In genomic region chr22:46106279-46107022, GRCh38 we compare ENCODE assay signal across 13 cellular contexts. TPM values are rescaled to one million over a fixed set of nuclear protein-coding genes. Genes with fewer than 3 reads are reported as not detected.
A peak's percentile ranks its signal among the peaks of the same experiment; 100 is the strongest.
DNase-seq lines count a peak whose midpoint lies in the region; ATAC-seq and TF ChIP-seq lines count a peak whose summit lies in the region.
"Had no signal": no experiment of that assay in that cellular context is flagged by ENCODE, and none has a peak within 500 bp of the region (broad histone marks: within the 10 kb centered on the region; RNA-seq: fewer than 3 reads in every experiment).

No MANE protein-coding gene starts in this region.

- DNase-seq in DMS53 treated with DMSO at 0.1 percent for 48 hours (lab: John Stamatoyannopoulos, UW; ENCODE audit: unreplicated experiment), result peak; percentile 11
- DNase-seq in astrocyte of the hippocampus (ENCODE audit: low read depth, low spot score), result peak; percentile 35
- no peak for DNase-seq in left lung
- DNase-seq in spleen, result no peak
- DNase-seq in CD8-positive, alpha-beta memory T cell, result no peak
- DNase-seq in NCI-H1436 (lab: John Stamatoyannopoulos, UW), result no peak
- no peak for DNase-seq in MG63
- DNase-seq in activated CD8-positive, alpha-beta T cell treated with anti-CD3 and anti-CD28 coated beads for 36 hours, result no peak
- DNase-seq: activated CD4-positive, alpha-beta memory T cell treated with anti-CD3 and anti-CD28 coated beads, Interleukin-2, amount 10 ng/mL, durations not matched to agents 7 days and 5 days; CD4-positive, alpha-beta T cell; SW 1271 had no signal

- POLR2A ChIA-PET in CD8-positive, alpha-beta memory T cell (lab: Charles Lee), result interaction anchor here (0.6 kb wide), 1 partner anchor 33 kb away, joined by 3 read pairs; no protein-coding TSS in a partner anchor
- POLR2A ChIA-PET in activated CD8-positive, alpha-beta T cell treated with anti-CD3 and anti-CD28 coated beads for 36 hours (lab: Charles Lee), result no interaction called here

- H3K27me3 Mint-ChIP-seq in CD8-positive, alpha-beta memory T cell, result no peaks in the 10 kb centered on the region
- no peaks in the 10 kb centered on the region for H3K27me3 Mint-ChIP-seq in activated CD8-positive, alpha-beta T cell treated with anti-CD3 and anti-CD28 coated beads for 36 hours
- H3K27me3 Mint-ChIP-seq: activated CD4-positive, alpha-beta memory T cell treated with anti-CD3 and anti-CD28 coated beads, Interleukin-2, amount 10 ng/mL, durations not matched to agents 7 days and 5 days; activated naive CD8-positive, alpha-beta T cell; CD4-positive, alpha-beta T cell had no signal

- H3K27ac ChIP-seq in left lung, result peak overlapping the region; percentile 72 to 75
- H3K27ac ChIP-seq in spleen, result peak overlapping the region; percentile 46 to 98 (median 81)
- no peak overlapping the region for H3K27ac ChIP-seq in CD8-positive, alpha-beta memory T cell (ENCODE audit: low read depth, low read length)

- no peaks in the 10 kb centered on the region for H3K9me3 Mint-ChIP-seq in CD8-positive, alpha-beta memory T cell
- no peaks in the 10 kb centered on the region for H3K9me3 Mint-ChIP-seq in activated CD8-positive, alpha-beta T cell treated with anti-CD3 and anti-CD28 coated beads for 36 hours
- H3K9me3 Mint-ChIP-seq: activated CD4-positive, alpha-beta memory T cell treated with anti-CD3 and anti-CD28 coated beads, Interleukin-2, amount 10 ng/mL, durations not matched to agents 7 days and 5 days; CD4-positive, alpha-beta T cell had no signal

- H3K4me1 Mint-ChIP-seq in CD8-positive, alpha-beta memory T cell, result peaks cover 0 to 2% (median 0%) of the 10 kb centered on the region in 3 donors
- H3K4me1 Mint-ChIP-seq in activated CD8-positive, alpha-beta T cell treated with anti-CD3 and anti-CD28 coated beads for 36 hours (ENCODE audit: low read depth), result no peaks in the 10 kb centered on the region
- H3K4me1 Mint-ChIP-seq: activated CD4-positive, alpha-beta memory T cell treated with anti-CD3 and anti-CD28 coated beads, Interleukin-2, amount 10 ng/mL, durations not matched to agents 7 days and 5 days had no signal

- no peaks in the 10 kb centered on the region for H3K9me3 ChIP-seq in left lung
- no peaks in the 10 kb centered on the region for H3K9me3 ChIP-seq in spleen
- no peaks in the 10 kb centered on the region for H3K9me3 ChIP-seq in CD8-positive, alpha-beta memory T cell (ENCODE audit: low read length)
- H3K9me3 ChIP-seq in MG63, result no peaks in the 10 kb centered on the region

- TF ChIP-seq POLR2A in spleen (IDR thresholded peaks at IDR 0.05), result no peak

- H3K27me3 ChIP-seq in left lung (no peaks in the 10 kb centered on the region), spleen (replicated peaks in 1 of 7) (no peaks in the 10 kb centered on the region), MG63 (no peaks in the 10 kb centered on the region)
- no peaks in the 10 kb centered on the region for H3K27me3 ChIP-seq in CD8-positive, alpha-beta memory T cell (ENCODE audit: insufficient read depth, low read length, poor library complexity, severe bottlenecking)

- peaks cover 0 to 13% (median 0%) of the 10 kb centered on the region in 3 donors for H3K36me3 Mint-ChIP-seq in CD8-positive, alpha-beta memory T cell
- no peaks in the 10 kb centered on the region for H3K36me3 Mint-ChIP-seq in activated CD8-positive, alpha-beta T cell treated with anti-CD3 and anti-CD28 coated beads for 36 hours (ENCODE audit: low read depth)
- H3K36me3 Mint-ChIP-seq: activated naive CD8-positive, alpha-beta T cell had no signal

- WGBS in spleen, 5 donors, result 50 to 74% (median 56%) methylated on average over 15 to 19 of the region's 19 CpGs

- CTCF ChIA-PET in CD8-positive, alpha-beta memory T cell (lab: Charles Lee), result interaction anchor here (1.0 to 1.4 kb wide), 2 partner anchors 10 to 100 kb away, joined by 3 to 4 read pairs; no protein-coding TSS in a partner anchor
- CTCF ChIA-PET in activated CD8-positive, alpha-beta T cell treated with anti-CD3 and anti-CD28 coated beads for 36 hours (lab: Charles Lee), result no interaction called here

- intact Hi-C loops in left lung (cut with DNase I) (no loop called here), spleen (cut with DNase I; ENCODE audit: low total_unique reads) (no loop called here)
- intact Hi-C loops in activated CD8-positive, alpha-beta T cell treated with anti-CD3 and anti-CD28 coated beads for 36 hours (cut with micrococcal nuclease), result no loop called here

- no peak for ATAC-seq in left lung
- ATAC-seq in activated CD8-positive, alpha-beta T cell treated with anti-CD3 and anti-CD28 coated beads for 36 hours, result no peak

- H3K27ac Mint-ChIP-seq in CD8-positive, alpha-beta memory T cell, result no peak overlapping the region
- H3K27ac Mint-ChIP-seq in activated CD8-positive, alpha-beta T cell treated with anti-CD3 and anti-CD28 coated beads for 36 hours, result no peak overlapping the region
- H3K27ac Mint-ChIP-seq: activated CD4-positive, alpha-beta memory T cell treated with anti-CD3 and anti-CD28 coated beads, Interleukin-2, amount 10 ng/mL, durations not matched to agents 7 days and 5 days; activated naive CD8-positive, alpha-beta T cell; CD4-positive, alpha-beta T cell; progenitor cell of endocrine pancreas had no signal

- H3K4me3 ChIP-seq in left lung, result no peak overlapping the region
- no peak overlapping the region for H3K4me3 ChIP-seq in spleen
- H3K4me3 ChIP-seq in CD8-positive, alpha-beta memory T cell (ENCODE audit: low read length), result no peak overlapping the region
- H3K4me3 ChIP-seq in MG63, result no peak overlapping the region

- peaks cover 49 to 94% of the 10 kb centered on the region in 2 donors for H3K4me1 ChIP-seq in left lung
- peaks cover 45 to 99% (median 90%) of the 10 kb centered on the region in 6 donors for H3K4me1 ChIP-seq in spleen
- no peaks in the 10 kb centered on the region for H3K4me1 ChIP-seq in CD8-positive, alpha-beta memory T cell (ENCODE audit: insufficient read depth, low read length)

- H3K4me3 Mint-ChIP-seq in CD8-positive, alpha-beta memory T cell, result no peak overlapping the region
- no peak overlapping the region for H3K4me3 Mint-ChIP-seq in activated CD8-positive, alpha-beta T cell treated with anti-CD3 and anti-CD28 coated beads for 36 hours
- H3K4me3 Mint-ChIP-seq: activated CD4-positive, alpha-beta memory T cell treated with anti-CD3 and anti-CD28 coated beads, Interleukin-2, amount 10 ng/mL, durations not matched to agents 7 days and 5 days; activated naive CD8-positive, alpha-beta T cell; CD4-positive, alpha-beta T cell had no signal

- TF ChIP-seq CTCF in left lung (IDR thresholded peaks at IDR 0.05), result no peak
- no peak for TF ChIP-seq CTCF in spleen (IDR thresholded peaks at IDR 0.05 in 8 of 11, conservative IDR thresholded peaks at IDR 0.05 in 3 of 11)
- no peak for TF ChIP-seq CTCF in activated CD8-positive, alpha-beta T cell treated with anti-CD3 and anti-CD28 coated beads for 36 hours (IDR thresholded peaks at IDR 0.05)

- peaks cover 0 to 100% of the 10 kb centered on the region in 2 donors for H3K36me3 ChIP-seq in left lung
- peaks cover 0 to 100% (median 59%) of the 10 kb centered on the region in 6 donors for H3K36me3 ChIP-seq in spleen
- H3K36me3 ChIP-seq in CD8-positive, alpha-beta memory T cell (ENCODE audit: insufficient read depth, low read length), result no peaks in the 10 kb centered on the region
- peaks cover 97% of the 10 kb centered on the region for H3K36me3 ChIP-seq in MG63

RNA-seq across cellular contexts. Expression of gene PPARA, which starts 43.9 kb away (rescaled TPM):
- total RNA-seq in left lung (10 to 100 TPM; 19.4 to 22.3 TPM), spleen (10 to 100 TPM; 21.2 to 40.9 (median 24.8) TPM)
- 1 to 10 TPM; 2.0 to 5.8 (median 2.4) TPM for polyA plus RNA-seq in spleen
- total RNA-seq in CD8-positive, alpha-beta memory T cell, result 10 to 100 TPM; 11.2 to 12.9 TPM
- 10.1 TPM for polyA plus RNA-seq in CD8-positive, alpha-beta memory T cell
- 1.9 and 3.6 TPM in 2 replicates for total RNA-seq in MG63 (2014; rRNA removed; shearing (Covaris generic); ENCODE audit: low replicate concordance)
- total RNA-seq in activated CD8-positive, alpha-beta T cell treated with anti-CD3 and anti-CD28 coated beads for 36 hours, result 10 to 100 TPM in 1 of 2 experiments, 1 to 10 TPM in 1; 9.1 to 11.8 TPM

Comparison
In these comparisons a context has a peak if more than half of its experiments do, and no peak if none do; other contexts are left out.
1. DNase-seq: peak in DMS53 treated with DMSO at 0.1 percent for 48 hours (single experiment) and astrocyte of the hippocampus (single experiment); none in left lung (0 of 2), spleen (single experiment), CD8-positive, alpha-beta memory T cell (0 of 5), NCI-H1436 (single experiment), MG63 (single experiment) and activated CD8-positive, alpha-beta T cell treated with anti-CD3 and anti-CD28 coated beads for 36 hours (single experiment).